In the genomic region with DNA sequence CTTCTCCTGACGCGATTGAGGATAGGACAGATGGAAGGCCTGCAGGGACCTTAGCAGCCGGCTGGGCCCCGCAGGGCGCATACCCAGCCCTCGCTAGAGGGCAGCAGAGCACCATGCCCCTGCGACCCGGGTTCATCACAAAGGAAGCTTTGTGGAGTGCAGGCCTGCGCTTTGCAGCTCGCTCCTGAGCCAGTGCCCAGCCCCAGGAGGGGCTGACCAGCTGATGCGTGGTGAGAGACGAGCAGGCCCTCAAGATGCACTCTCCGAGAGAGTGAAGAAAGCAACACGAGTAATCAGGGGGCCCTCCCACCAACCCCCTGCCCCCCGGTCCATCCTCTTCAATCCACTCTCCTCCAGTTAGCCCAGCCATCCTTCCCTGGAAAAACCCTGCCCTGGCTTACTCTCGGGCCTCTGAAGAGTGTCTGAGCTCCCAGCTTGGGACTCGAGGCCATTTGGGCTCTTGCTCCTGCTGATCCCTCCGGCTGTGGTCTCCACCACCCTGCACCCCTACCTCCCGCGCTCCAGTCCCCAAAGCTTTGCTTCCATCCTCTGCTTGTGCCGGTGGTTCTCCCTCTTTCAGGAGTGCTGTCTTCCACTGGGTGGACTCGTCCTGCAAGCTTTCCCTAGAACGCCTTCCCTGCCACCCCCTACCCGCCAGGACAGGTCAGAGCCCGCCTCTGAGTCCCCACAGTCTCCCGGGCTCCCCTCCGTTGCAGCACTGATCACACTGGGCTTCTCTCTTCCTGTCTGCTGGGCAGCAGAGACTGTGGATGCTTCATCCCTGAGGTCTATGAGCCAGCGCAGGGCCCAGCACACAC, we compare ENCODE assay signal across 1 cellular context.
TF ChIP-seq lines count a peak whose summit lies in the region.

No MANE protein-coding gene starts in this region.

TF ChIP-seq in HepG2, 621 proteins besides CTCF, POLR2A, EP300 and RAD21 (continued from another document and continues in another):
- TF ChIP-seq, protein P1, sequence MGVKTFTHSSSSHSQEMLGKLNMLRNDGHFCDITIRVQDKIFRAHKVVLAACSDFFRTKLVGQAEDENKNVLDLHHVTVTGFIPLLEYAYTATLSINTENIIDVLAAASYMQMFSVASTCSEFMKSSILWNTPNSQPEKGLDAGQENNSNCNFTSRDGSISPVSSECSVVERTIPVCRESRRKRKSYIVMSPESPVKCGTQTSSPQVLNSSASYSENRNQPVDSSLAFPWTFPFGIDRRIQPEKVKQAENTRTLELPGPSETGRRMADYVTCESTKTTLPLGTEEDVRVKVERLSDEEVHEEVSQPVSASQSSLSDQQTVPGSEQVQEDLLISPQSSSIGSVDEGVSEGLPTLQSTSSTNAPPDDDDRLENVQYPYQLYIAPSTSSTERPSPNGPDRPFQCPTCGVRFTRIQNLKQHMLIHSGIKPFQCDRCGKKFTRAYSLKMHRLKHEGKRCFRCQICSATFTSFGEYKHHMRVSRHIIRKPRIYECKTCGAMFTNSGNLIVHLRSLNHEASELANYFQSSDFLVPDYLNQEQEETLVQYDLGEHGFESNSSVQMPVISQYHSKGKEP (CRISPR knock-in tag; IDR thresholded peaks at IDR 0.05) = no peak
- TF ChIP-seq ZNF205 (CRISPR knock-in tag; IDR thresholded peaks at IDR 0.05) = 0 out of 2 replicates have a peak, but pooled peaks have one; percentile 41
- peak; percentile 77 for TF ChIP-seq BCL6 (CRISPR knock-in tag; IDR thresholded peaks at IDR 0.05)
- peak; percentile 77; the same call in 1 of the 2 replicates for TF ChIP-seq ZNF788 (CRISPR knock-in tag; IDR thresholded peaks at IDR 0.05; ENCODE audit: borderline replicate concordance)
- TF ChIP-seq NR2F2 (IDR thresholded peaks at IDR 0.05; ENCODE audit: borderline replicate concordance, low read depth) = no peak
- TF ChIP-seq MATR3 (CRISPR knock-in tag; IDR thresholded peaks at IDR 0.05) = no peak
- TF ChIP-seq KDM4B (CRISPR knock-in tag; IDR thresholded peaks at IDR 0.05) = peak; percentile 91
- TF ChIP-seq ZNF564 (CRISPR knock-in tag; IDR thresholded peaks at IDR 0.05) = no peak
- no peak for TF ChIP-seq SP5 (CRISPR knock-in tag; IDR thresholded peaks at IDR 0.05; ENCODE audit: borderline replicate concordance, low read depth)
- peak; percentile 34; the same call in 1 of the 2 replicates for TF ChIP-seq ZNF709 (CRISPR knock-in tag; IDR thresholded peaks at IDR 0.05)
- TF ChIP-seq ZNF672 (CRISPR knock-in tag; IDR thresholded peaks at IDR 0.05) = no peak
- TF ChIP-seq RCOR2 (CRISPR knock-in tag; IDR thresholded peaks at IDR 0.05) = no peak
- 0 out of 2 replicates have a peak, but pooled peaks have one; percentile 36 for TF ChIP-seq ZNF143 (CRISPR knock-in tag; IDR thresholded peaks at IDR 0.05)
- 0 out of 2 replicates have a peak, but pooled peaks have one; percentile 13 for TF ChIP-seq TARDBP (CRISPR knock-in tag; IDR thresholded peaks at IDR 0.05)
- 0 out of 2 replicates have a peak, but pooled peaks have one; percentile 33 for TF ChIP-seq ZNF276 (CRISPR knock-in tag; IDR thresholded peaks at IDR 0.05; ENCODE audit: low read depth)
- TF ChIP-seq TEAD2 (CRISPR knock-in tag; IDR thresholded peaks at IDR 0.05) = no peak
- TF ChIP-seq, protein P2, sequence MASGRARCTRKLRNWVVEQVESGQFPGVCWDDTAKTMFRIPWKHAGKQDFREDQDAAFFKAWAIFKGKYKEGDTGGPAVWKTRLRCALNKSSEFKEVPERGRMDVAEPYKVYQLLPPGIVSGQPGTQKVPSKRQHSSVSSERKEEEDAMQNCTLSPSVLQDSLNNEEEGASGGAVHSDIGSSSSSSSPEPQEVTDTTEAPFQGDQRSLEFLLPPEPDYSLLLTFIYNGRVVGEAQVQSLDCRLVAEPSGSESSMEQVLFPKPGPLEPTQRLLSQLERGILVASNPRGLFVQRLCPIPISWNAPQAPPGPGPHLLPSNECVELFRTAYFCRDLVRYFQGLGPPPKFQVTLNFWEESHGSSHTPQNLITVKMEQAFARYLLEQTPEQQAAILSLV (CRISPR knock-in tag; IDR thresholded peaks at IDR 0.05; ENCODE audit: borderline replicate concordance) = peak; percentile 78; the same call in 1 of the 2 replicates
- peak; percentile 60; the same call in 1 of the 2 replicates for TF ChIP-seq PHF21A (CRISPR knock-in tag; IDR thresholded peaks at IDR 0.05)
- TF ChIP-seq SMC3 (IDR thresholded peaks at IDR 0.05; ENCODE audit: low read length) = peak; percentile 84
- TF ChIP-seq, protein P3, sequence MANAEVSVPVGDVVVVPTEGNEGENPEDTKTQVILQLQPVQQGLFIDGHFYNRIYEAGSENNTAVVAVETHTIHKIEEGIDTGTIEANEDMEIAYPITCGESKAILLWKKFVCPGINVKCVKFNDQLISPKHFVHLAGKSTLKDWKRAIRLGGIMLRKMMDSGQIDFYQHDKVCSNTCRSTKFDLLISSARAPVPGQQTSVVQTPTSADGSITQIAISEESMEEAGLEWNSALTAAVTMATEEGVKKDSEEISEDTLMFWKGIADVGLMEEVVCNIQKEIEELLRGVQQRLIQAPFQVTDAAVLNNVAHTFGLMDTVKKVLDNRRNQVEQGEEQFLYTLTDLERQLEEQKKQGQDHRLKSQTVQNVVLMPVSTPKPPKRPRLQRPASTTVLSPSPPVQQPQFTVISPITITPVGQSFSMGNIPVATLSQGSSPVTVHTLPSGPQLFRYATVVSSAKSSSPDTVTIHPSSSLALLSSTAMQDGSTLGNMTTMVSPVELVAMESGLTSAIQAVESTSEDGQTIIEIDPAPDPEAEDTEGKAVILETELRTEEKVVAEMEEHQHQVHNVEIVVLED (CRISPR knock-in tag; IDR thresholded peaks at IDR 0.05; ENCODE audit: borderline replicate concordance) = peak; percentile 51; the same call in 1 of the 2 replicates
- TF ChIP-seq ZNF557 (CRISPR knock-in tag; IDR thresholded peaks at IDR 0.05) = no peak
- TF ChIP-seq, protein P4, sequence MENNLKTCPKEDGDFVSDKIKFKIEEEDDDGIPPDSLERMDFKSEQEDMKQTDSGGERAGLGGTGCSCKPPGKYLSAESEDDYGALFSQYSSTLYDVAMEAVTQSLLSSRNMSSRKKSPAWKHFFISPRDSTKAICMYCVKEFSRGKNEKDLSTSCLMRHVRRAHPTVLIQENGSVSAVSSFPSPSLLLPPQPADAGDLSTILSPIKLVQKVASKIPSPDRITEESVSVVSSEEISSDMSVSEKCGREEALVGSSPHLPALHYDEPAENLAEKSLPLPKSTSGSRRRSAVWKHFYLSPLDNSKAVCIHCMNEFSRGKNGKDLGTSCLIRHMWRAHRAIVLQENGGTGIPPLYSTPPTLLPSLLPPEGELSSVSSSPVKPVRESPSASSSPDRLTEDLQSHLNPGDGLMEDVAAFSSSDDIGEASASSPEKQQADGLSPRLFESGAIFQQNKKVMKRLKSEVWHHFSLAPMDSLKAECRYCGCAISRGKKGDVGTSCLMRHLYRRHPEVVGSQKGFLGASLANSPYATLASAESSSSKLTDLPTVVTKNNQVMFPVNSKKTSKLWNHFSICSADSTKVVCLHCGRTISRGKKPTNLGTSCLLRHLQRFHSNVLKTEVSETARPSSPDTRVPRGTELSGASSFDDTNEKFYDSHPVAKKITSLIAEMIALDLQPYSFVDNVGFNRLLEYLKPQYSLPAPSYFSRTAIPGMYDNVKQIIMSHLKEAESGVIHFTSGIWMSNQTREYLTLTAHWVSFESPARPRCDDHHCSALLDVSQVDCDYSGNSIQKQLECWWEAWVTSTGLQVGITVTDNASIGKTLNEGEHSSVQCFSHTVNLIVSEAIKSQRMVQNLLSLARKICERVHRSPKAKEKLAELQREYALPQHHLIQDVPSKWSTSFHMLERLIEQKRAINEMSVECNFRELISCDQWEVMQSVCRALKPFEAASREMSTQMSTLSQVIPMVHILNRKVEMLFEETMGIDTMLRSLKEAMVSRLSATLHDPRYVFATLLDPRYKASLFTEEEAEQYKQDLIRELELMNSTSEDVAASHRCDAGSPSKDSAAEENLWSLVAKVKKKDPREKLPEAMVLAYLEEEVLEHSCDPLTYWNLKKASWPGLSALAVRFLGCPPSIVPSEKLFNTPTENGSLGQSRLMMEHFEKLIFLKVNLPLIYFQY (CRISPR knock-in tag; IDR thresholded peaks at IDR 0.05; ENCODE audit: borderline replicate concordance) = peak; percentile 50; the same call in 1 of the 2 replicates
- TF ChIP-seq SRF (IDR thresholded peaks at IDR 0.05; ENCODE audit: low read depth, low read length) = no peak
- 0 out of 2 replicates have a peak, but pooled peaks have one; percentile 42 for TF ChIP-seq SIN3B (IDR thresholded peaks at IDR 0.05; ENCODE audit: low read length)
- TF ChIP-seq, protein P5, sequence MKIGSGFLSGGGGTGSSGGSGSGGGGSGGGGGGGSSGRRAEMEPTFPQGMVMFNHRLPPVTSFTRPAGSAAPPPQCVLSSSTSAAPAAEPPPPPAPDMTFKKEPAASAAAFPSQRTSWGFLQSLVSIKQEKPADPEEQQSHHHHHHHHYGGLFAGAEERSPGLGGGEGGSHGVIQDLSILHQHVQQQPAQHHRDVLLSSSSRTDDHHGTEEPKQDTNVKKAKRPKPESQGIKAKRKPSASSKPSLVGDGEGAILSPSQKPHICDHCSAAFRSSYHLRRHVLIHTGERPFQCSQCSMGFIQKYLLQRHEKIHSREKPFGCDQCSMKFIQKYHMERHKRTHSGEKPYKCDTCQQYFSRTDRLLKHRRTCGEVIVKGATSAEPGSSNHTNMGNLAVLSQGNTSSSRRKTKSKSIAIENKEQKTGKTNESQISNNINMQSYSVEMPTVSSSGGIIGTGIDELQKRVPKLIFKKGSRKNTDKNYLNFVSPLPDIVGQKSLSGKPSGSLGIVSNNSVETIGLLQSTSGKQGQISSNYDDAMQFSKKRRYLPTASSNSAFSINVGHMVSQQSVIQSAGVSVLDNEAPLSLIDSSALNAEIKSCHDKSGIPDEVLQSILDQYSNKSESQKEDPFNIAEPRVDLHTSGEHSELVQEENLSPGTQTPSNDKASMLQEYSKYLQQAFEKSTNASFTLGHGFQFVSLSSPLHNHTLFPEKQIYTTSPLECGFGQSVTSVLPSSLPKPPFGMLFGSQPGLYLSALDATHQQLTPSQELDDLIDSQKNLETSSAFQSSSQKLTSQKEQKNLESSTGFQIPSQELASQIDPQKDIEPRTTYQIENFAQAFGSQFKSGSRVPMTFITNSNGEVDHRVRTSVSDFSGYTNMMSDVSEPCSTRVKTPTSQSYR (CRISPR knock-in tag; IDR thresholded peaks at IDR 0.05; ENCODE audit: borderline replicate concordance) = peak; percentile 22; the same call in 1 of the 2 replicates
- peak; percentile 97 for TF ChIP-seq KDM3A (CRISPR knock-in tag; IDR thresholded peaks at IDR 0.05; ENCODE audit: low read depth)
- TF ChIP-seq GABPB1 (CRISPR knock-in tag; IDR thresholded peaks at IDR 0.05) = peak; percentile 62
- peak; percentile 70; the same call in 1 of the 2 replicates for TF ChIP-seq MAZ (IDR thresholded peaks at IDR 0.05; ENCODE audit: borderline replicate concordance, low read depth, low read length)
- TF ChIP-seq MAZ (CRISPR knock-in tag; IDR thresholded peaks at IDR 0.05; ENCODE audit: low read depth) = peak; percentile 76
- TF ChIP-seq STAT6 (CRISPR knock-in tag; IDR thresholded peaks at IDR 0.05; ENCODE audit: borderline replicate concordance) = no peak
- TF ChIP-seq KLF15 (CRISPR knock-in tag; IDR thresholded peaks at IDR 0.05; ENCODE audit: borderline replicate concordance) = no peak
- peak; percentile 67; the same call in 1 of the 2 replicates for TF ChIP-seq ZBTB43 (CRISPR knock-in tag; conservative IDR thresholded peaks at IDR 0.05)
- TF ChIP-seq ZFX (CRISPR knock-in tag; IDR thresholded peaks at IDR 0.05; ENCODE audit: low read depth) = peak; percentile 92
- no peak for TF ChIP-seq ZNF180 (CRISPR knock-in tag; IDR thresholded peaks at IDR 0.05; ENCODE audit: borderline replicate concordance, low read depth)
- peak; percentile 80 for TF ChIP-seq IRF2 (CRISPR knock-in tag; IDR thresholded peaks at IDR 0.05)
- TF ChIP-seq YY1 (IDR thresholded peaks at IDR 0.05; ENCODE audit: insufficient read depth, insufficient replicate concordance, low read depth, low read length) = peak; percentile 39
- no peak for TF ChIP-seq ATM (IDR thresholded peaks at IDR 0.05; ENCODE audit: borderline replicate concordance)
